ENCODE assay signal across 24 cellular contexts in the genomic region with DNA sequence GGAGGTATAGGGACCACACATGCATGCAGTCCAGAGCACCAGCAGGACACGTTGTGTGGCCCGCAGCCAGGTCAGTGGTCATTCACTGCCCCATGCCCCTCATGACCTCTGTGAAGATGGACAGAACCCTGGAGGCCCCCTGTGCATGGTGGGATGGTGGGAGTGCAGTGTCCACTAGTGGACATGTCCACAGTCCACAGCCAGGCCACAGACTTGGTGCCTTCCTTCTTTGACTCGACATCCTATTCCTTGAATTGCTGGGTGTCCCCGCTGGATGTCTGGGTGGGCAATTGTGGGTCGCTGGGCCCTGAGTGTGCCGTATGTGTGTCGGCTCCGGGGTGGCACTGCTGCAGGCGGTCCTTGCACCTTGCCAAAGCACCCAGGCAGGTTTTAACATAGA. TPM values are rescaled to one million over a fixed set of nuclear protein-coding genes. Genes with fewer than 3 reads are reported as not detected.
"Had no signal": no experiment of that assay in that cellular context is flagged by ENCODE, and none has a peak within 500 bp of the region (broad histone marks: within the 10 kb centered on the region; RNA-seq: fewer than 3 reads in every experiment).

No MANE protein-coding gene starts in this region.

- H3K36me3 ChIP-seq: colonic mucosa, esophagus squamous epithelium, gastrocnemius medialis, lower lobe of right lung, neural progenitor cell, prostate gland, thyroid gland had no signal

- H3K36me3 Mint-ChIP-seq: activated naive CD8-positive, alpha-beta T cell; mesothelial cell of epicardium; neural progenitor cell had no signal

- H3K9me3 ChIP-seq: colonic mucosa, esophagus squamous epithelium, gastrocnemius medialis, lower lobe of right lung, prostate gland, thyroid gland had no signal

- H3K4me2 ChIP-seq: neural progenitor cell had no signal

- H3K4me1 ChIP-seq: colonic mucosa, esophagus squamous epithelium, gastrocnemius medialis, lower lobe of right lung, neural progenitor cell, prostate gland, thyroid gland had no signal

- ATAC-seq: effector memory CD8-positive, alpha-beta T cell; left cardiac atrium; naive thymus-derived CD8-positive, alpha-beta T cell; T-helper 17 cell had no signal

- DNase-seq: activated B cell treated with CpG ODN at 0.5 μM for 24 hours; activated CD4-positive, alpha-beta memory T cell treated with anti-CD3 and anti-CD28 coated beads, Interleukin-2, amount 10 ng/mL, durations not matched to agents 7 days and 5 days; activated CD4-positive, alpha-beta T cell treated with anti-CD3 and anti-CD28 coated beads for 4 hours; activated naive CD4-positive, alpha-beta T cell; amniotic stem cell; colonic mucosa; dorsolateral prefrontal cortex; effector memory CD8-positive, alpha-beta T cell; esophagus squamous epithelium; gastrocnemius medialis; hippocampal formation; left cardiac atrium; stimulated activated CD4-positive, alpha-beta T cell treated with anti-CD3 and anti-CD28 coated beads, Interleukin-4, amount 100 ng/mL, for 4 hours; substantia nigra; SW 1271; T-helper 17 cell; thyroid gland had no signal

- H3K4me1 Mint-ChIP-seq: activated B cell treated with CpG ODN at 0.5 μM for 24 hours; activated CD4-positive, alpha-beta memory T cell treated with anti-CD3 and anti-CD28 coated beads, Interleukin-2, amount 10 ng/mL, durations not matched to agents 7 days and 5 days; mesothelial cell of epicardium; naive thymus-derived CD8-positive, alpha-beta T cell; neural progenitor cell; T-helper 17 cell had no signal

- H3K4me3 Mint-ChIP-seq: activated B cell treated with CpG ODN at 0.5 μM for 24 hours; activated CD4-positive, alpha-beta memory T cell treated with anti-CD3 and anti-CD28 coated beads, Interleukin-2, amount 10 ng/mL, durations not matched to agents 7 days and 5 days; activated naive CD8-positive, alpha-beta T cell; effector memory CD8-positive, alpha-beta T cell; mesothelial cell of epicardium; naive thymus-derived CD8-positive, alpha-beta T cell; neural progenitor cell; stimulated activated naive CD8-positive, alpha-beta T cell treated with anti-CD3 and anti-CD28 coated beads, Interleukin-15, Interleukin-2, amounts not matched to agents 100 ng/mL and 50 ng/mL, for 24 hours; T-helper 17 cell had no signal

- H2AFZ ChIP-seq: neural progenitor cell had no signal

- H3K27ac ChIP-seq: colonic mucosa, dorsolateral prefrontal cortex, esophagus squamous epithelium, gastrocnemius medialis, lower lobe of right lung, neural progenitor cell, prostate gland, thyroid gland had no signal

- H3K4me3 ChIP-seq: colonic mucosa, dorsolateral prefrontal cortex, esophagus squamous epithelium, gastrocnemius medialis, lower lobe of right lung, neural progenitor cell, prostate gland, thyroid gland had no signal

- H3K27me3 ChIP-seq: colonic mucosa, dorsolateral prefrontal cortex, gastrocnemius medialis, neural progenitor cell, thyroid gland had no signal

- H3K9ac ChIP-seq: neural progenitor cell had no signal

- H3K9me3 Mint-ChIP-seq: neural progenitor cell had no signal

- H3K27ac Mint-ChIP-seq: activated B cell treated with CpG ODN at 0.5 μM for 24 hours; activated CD4-positive, alpha-beta memory T cell treated with anti-CD3 and anti-CD28 coated beads, Interleukin-2, amount 10 ng/mL, durations not matched to agents 7 days and 5 days; activated naive CD8-positive, alpha-beta T cell; effector memory CD8-positive, alpha-beta T cell; mesothelial cell of epicardium; naive thymus-derived CD8-positive, alpha-beta T cell; neural progenitor cell; stimulated activated naive CD8-positive, alpha-beta T cell treated with anti-CD3 and anti-CD28 coated beads, Interleukin-15, Interleukin-2, amounts not matched to agents 100 ng/mL and 50 ng/mL, for 24 hours; T-helper 17 cell had no signal

RNA-seq across cellular contexts. Expression of a gene that starts 35.7 kb away (rescaled TPM):
- total RNA-seq: activated CD4-positive, alpha-beta memory T cell treated with anti-CD3 and anti-CD28 coated beads, Interleukin-2, amount 10 ng/mL, durations not matched to agents 7 days and 5 days had no signal
- polyA plus RNA-seq: naive thymus-derived CD8-positive, alpha-beta T cell had no signal
